In genomic region chr10:68560201-68560915, GRCh38 we compare ENCODE assay signal across 1 cellular context.
A peak's percentile ranks its signal among the peaks of the same experiment; 100 is the strongest.
TF ChIP-seq lines count a peak whose summit lies in the region.

TET1 (plus strand) TSS chr10:68560337; CDS start chr10:68572339, 12,002 bp downstream.

TF ChIP-seq in HepG2, 621 proteins besides CTCF, POLR2A, EP300 and RAD21 (continued from another document and continues in another):
- TF ChIP-seq, protein P1, sequence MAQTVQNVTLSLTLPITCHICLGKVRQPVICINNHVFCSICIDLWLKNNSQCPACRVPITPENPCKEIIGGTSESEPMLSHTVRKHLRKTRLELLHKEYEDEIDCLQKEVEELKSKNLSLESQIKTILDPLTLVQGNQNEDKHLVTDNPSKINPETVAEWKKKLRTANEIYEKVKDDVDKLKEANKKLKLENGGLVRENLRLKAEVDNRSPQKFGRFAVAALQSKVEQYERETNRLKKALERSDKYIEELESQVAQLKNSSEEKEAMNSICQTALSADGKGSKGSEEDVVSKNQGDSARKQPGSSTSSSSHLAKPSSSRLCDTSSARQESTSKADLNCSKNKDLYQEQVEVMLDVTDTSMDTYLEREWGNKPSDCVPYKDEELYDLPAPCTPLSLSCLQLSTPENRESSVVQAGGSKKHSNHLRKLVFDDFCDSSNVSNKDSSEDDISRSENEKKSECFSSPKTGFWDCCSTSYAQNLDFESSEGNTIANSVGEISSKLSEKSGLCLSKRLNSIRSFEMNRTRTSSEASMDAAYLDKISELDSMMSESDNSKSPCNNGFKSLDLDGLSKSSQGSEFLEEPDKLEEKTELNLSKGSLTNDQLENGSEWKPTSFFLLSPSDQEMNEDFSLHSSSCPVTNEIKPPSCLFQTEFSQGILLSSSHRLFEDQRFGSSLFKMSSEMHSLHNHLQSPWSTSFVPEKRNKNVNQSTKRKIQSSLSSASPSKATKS (CRISPR knock-in tag; IDR thresholded peaks at IDR 0.05) = no peak
- peak; percentile 62 for TF ChIP-seq HNRNPK (IDR thresholded peaks at IDR 0.05; ENCODE audit: low read depth, low read length, poor library complexity, severe bottlenecking)
- peak; percentile 69 for TF ChIP-seq HNRNPLL (IDR thresholded peaks at IDR 0.05; ENCODE audit: low read depth, low read length, poor library complexity, severe bottlenecking)
- no peak for TF ChIP-seq ZNF557 (CRISPR knock-in tag; IDR thresholded peaks at IDR 0.05)
- TF ChIP-seq, protein P2, sequence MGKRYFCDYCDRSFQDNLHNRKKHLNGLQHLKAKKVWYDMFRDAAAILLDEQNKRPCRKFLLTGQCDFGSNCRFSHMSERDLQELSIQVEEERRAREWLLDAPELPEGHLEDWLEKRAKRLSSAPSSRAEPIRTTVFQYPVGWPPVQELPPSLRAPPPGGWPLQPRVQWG (CRISPR knock-in tag; IDR thresholded peaks at IDR 0.05; ENCODE audit: borderline replicate concordance, low read depth) = no peak
- no peak for TF ChIP-seq ZNF639 (CRISPR knock-in tag; conservative IDR thresholded peaks at IDR 0.05)
- no peak for TF ChIP-seq CC2D1A (CRISPR knock-in tag; IDR thresholded peaks at IDR 0.05)
- peak; percentile 99 for TF ChIP-seq PRDM15 (CRISPR knock-in tag; IDR thresholded peaks at IDR 0.05)
- TF ChIP-seq, protein P3, sequence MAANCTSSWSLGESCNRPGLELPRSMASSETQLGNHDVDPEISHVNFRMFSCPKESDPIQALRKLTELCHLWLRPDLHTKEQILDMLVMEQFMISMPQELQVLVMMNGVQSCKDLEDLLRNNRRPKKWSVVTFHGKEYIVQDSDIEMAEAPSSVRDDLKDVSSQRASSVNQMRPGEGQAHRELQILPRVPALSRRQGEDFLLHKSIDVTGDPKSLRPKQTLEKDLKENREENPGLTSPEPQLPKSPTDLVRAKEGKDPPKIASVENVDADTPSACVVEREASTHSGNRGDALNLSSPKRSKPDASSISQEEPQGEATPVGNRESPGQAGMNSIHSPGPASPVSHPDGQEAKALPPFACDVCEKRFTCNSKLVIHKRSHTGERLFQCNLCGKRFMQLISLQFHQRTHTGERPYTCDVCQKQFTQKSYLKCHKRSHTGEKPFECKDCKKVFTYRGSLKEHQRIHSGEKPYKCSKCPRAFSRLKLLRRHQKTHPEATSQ (CRISPR knock-in tag; IDR thresholded peaks at IDR 0.05; ENCODE audit: borderline replicate concordance) = peak; percentile 30; the same call in 1 of the 2 replicates
- no peak for TF ChIP-seq ZBTB8A (CRISPR knock-in tag; IDR thresholded peaks at IDR 0.05; ENCODE audit: borderline replicate concordance, low read depth)
- TF ChIP-seq FOXO1 (CRISPR knock-in tag; IDR thresholded peaks at IDR 0.05) = peak; percentile 54; the same call in 1 of the 2 replicates
- no peak for TF ChIP-seq MZF1 (CRISPR knock-in tag; IDR thresholded peaks at IDR 0.05; ENCODE audit: borderline replicate concordance)
- no peak for TF ChIP-seq NFRKB (IDR thresholded peaks at IDR 0.05)
- TF ChIP-seq NKX3-1 (CRISPR knock-in tag; IDR thresholded peaks at IDR 0.05) = no peak
- TF ChIP-seq PHF21A (CRISPR knock-in tag; IDR thresholded peaks at IDR 0.05) = peak; percentile 15; the same call in 1 of the 2 replicates
- TF ChIP-seq ZNF792 (CRISPR knock-in tag; IDR thresholded peaks at IDR 0.05) = no peak
- TF ChIP-seq TFDP1 (CRISPR knock-in tag; IDR thresholded peaks at IDR 0.05; ENCODE audit: borderline replicate concordance) = no peak
- no peak for TF ChIP-seq HNF1A (IDR thresholded peaks at IDR 0.05; ENCODE audit: low read depth)
- TF ChIP-seq HNF1A (CRISPR knock-in tag; IDR thresholded peaks at IDR 0.05; ENCODE audit: borderline replicate concordance) = no peak; the same call in none of the 2 replicates
- peak; percentile 69; the same call in 1 of the 2 replicates for TF ChIP-seq DMAP1 (CRISPR knock-in tag; IDR thresholded peaks at IDR 0.05)
- TF ChIP-seq ZNF281 (CRISPR knock-in tag; IDR thresholded peaks at IDR 0.05; ENCODE audit: borderline replicate concordance) = peak; percentile 54
- no peak; the same call in 1 of the 2 replicates for TF ChIP-seq ZFP82 (CRISPR knock-in tag; IDR thresholded peaks at IDR 0.05; ENCODE audit: borderline replicate concordance)
- no peak for TF ChIP-seq ADNP (CRISPR knock-in tag; IDR thresholded peaks at IDR 0.05)
- TF ChIP-seq, protein P4, sequence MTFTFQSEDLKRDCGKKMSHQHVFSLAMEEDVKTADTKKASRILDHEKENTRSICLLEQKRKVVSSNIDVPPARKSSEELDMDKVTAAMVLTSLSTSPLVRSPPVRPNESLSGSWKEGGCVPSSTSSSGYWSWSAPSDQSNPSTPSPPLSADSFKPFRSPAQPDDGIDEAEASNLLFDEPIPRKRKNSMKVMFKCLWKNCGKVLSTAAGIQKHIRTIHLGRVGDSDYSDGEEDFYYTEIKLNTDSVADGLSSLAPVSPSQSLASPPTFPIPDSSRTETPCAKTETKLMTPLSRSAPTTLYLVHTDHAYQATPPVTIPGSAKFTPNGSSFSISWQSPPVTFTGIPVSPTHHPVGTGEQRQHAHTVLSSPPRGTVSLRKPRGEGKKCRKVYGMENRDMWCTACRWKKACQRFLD (CRISPR knock-in tag; IDR thresholded peaks at IDR 0.05; ENCODE audit: borderline replicate concordance) = no peak
- peak; percentile 98 for TF ChIP-seq ZNF292 (CRISPR knock-in tag; IDR thresholded peaks at IDR 0.05; ENCODE audit: borderline replicate concordance, low read depth)
- TF ChIP-seq ZNF317 (CRISPR knock-in tag; IDR thresholded peaks at IDR 0.05) = 0 out of 2 replicates have a peak, but pooled peaks have one; percentile 52
- TF ChIP-seq RELA (CRISPR knock-in tag; IDR thresholded peaks at IDR 0.05) = 0 out of 2 replicates have a peak, but pooled peaks have one; percentile 24
- peak; percentile 62 for TF ChIP-seq HOXA3 (CRISPR knock-in tag; IDR thresholded peaks at IDR 0.05)
- no peak for TF ChIP-seq RNF2 (conservative IDR thresholded peaks at IDR 0.05; ENCODE audit: low read depth)
- TF ChIP-seq ZNF160 (CRISPR knock-in tag; IDR thresholded peaks at IDR 0.05) = peak; percentile 84
- TF ChIP-seq ZNF713 (CRISPR knock-in tag; IDR thresholded peaks at IDR 0.05) = no peak
- peak; percentile 32; the same call in 1 of the 2 replicates for TF ChIP-seq ZMAT3 (CRISPR knock-in tag; conservative IDR thresholded peaks at IDR 0.05)
- TF ChIP-seq ZBTB7B (CRISPR knock-in tag; IDR thresholded peaks at IDR 0.05) = peak; percentile 91; the same call in 1 of the 2 replicates
- TF ChIP-seq, protein P5, sequence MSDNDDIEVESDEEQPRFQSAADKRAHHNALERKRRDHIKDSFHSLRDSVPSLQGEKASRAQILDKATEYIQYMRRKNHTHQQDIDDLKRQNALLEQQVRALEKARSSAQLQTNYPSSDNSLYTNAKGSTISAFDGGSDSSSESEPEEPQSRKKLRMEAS (IDR thresholded peaks at IDR 0.05) = peak; percentile 62
- TF ChIP-seq ZFYVE20 (CRISPR knock-in tag; IDR thresholded peaks at IDR 0.05; ENCODE audit: borderline replicate concordance, low read depth) = no peak
- TF ChIP-seq FOXP1 (IDR thresholded peaks at IDR 0.05) = no peak
- TF ChIP-seq FOXP1 (CRISPR knock-in tag; IDR thresholded peaks at IDR 0.05) = peak; percentile 41; the same call in 1 of the 2 replicates
- no peak for TF ChIP-seq DDIT3 (CRISPR knock-in tag; IDR thresholded peaks at IDR 0.05)
- TF ChIP-seq SOX13 (IDR thresholded peaks at IDR 0.05) = no peak
- TF ChIP-seq SOX13 (CRISPR knock-in tag; conservative IDR thresholded peaks at IDR 0.05 in 1 of 2, IDR thresholded peaks at IDR 0.05 in 1 of 2) = no peak; a peak in 2 of 4 replicates
- no peak for TF ChIP-seq ZBTB21 (CRISPR knock-in tag; IDR thresholded peaks at IDR 0.05)
- TF ChIP-seq SP2 (CRISPR knock-in tag; IDR thresholded peaks at IDR 0.05) = no peak
- no peak for TF ChIP-seq HNRNPUL1 (IDR thresholded peaks at IDR 0.05; ENCODE audit: low read depth, low read length)
